Comparison of ENCODE assay signal across 19 cellular contexts in the genomic region with DNA sequence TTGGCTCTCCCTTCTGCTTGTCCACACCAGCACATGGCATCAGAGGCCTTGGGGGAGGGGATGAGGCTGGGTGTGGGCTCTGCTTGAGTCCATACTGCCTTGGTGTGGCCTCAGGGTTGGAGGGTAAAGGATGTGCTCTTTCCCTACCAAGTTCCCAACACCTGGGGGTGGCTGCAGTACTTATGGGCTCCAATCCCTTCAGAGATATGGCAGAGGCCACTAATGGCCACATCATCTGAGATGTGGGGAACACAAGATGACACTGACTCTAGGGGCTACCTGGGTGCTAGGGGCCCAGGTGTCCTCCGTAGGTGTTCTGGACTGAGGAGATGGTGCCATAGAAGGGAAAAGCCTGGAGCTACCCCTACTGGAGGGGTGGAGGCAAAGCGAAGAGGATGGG. TPM values are rescaled to one million over a fixed set of nuclear protein-coding genes. Genes with fewer than 3 reads are reported as not detected.
A peak's percentile ranks its signal among the peaks of the same experiment; 100 is the strongest.
DNase-seq lines count a peak whose midpoint lies in the region; ATAC-seq and TF ChIP-seq lines count a peak whose summit lies in the region.
"Had no signal": no experiment of that assay in that cellular context is flagged by ENCODE, and none has a peak within 500 bp of the region (broad histone marks: within the 10 kb centered on the region; RNA-seq: fewer than 3 reads in every experiment).

No MANE protein-coding gene starts in this region.

- peaks cover 61% of the 10 kb centered on the region for H3K36me3 ChIP-seq in IMR-90 (ENCODE audit: control insufficient read depth, insufficient read depth, low read length)

- H2BK5ac ChIP-seq in IMR-90 (ENCODE audit: low read depth, low read length, poor library complexity, severe bottlenecking), result no peak overlapping the region

- ATAC-seq in activated T-cell treated with anti-CD3 and anti-CD28 coated beads, Interleukin-2, amount 50 U/mL, for 72 hours (replicated peaks in 1 of 2), result no peak
- ATAC-seq in IMR-90 (ENCODE audit: low read depth) (no peak), GM18498 (IDR thresholded peaks at IDR 0.05; ENCODE audit: unreplicated experiment) (no peak)
- ATAC-seq in central memory CD8-positive, alpha-beta T cell (replicated peaks; ENCODE audit: extremely low read depth, poor library complexity, severe bottlenecking), result no peak
- ATAC-seq in stimulated activated effector memory CD8-positive, alpha-beta T cell treated with anti-CD3 and anti-CD28 coated beads, Interleukin-12 subunit alpha, Interleukin-12 subunit beta, amount 100 ng/mL, for 72 hours, result no peak

- no peak overlapping the region; the same call in 1 of the 2 replicates for H2BK120ac ChIP-seq in IMR-90 (ENCODE audit: low read depth, low read length)

- no peak overlapping the region for H4K8ac ChIP-seq in IMR-90 (ENCODE audit: low read depth in 2 of 2, low read length in 2 of 2)

- H4K91ac ChIP-seq in IMR-90 (ENCODE audit: insufficient read depth, low read depth, low read length), result peak overlapping the region; percentile 67; the same call in 1 of the 2 replicates

- peaks cover 35% of the 10 kb centered on the region for H3K4me1 ChIP-seq in IMR-90 (ENCODE audit: control insufficient read depth, insufficient read depth, low read length)

- H3K4ac ChIP-seq in IMR-90 (ENCODE audit: low read depth, low read length), result peak overlapping the region; percentile 76

- no peak overlapping the region for H3K9ac ChIP-seq in IMR-90 (ENCODE audit: low read depth, low read length)

- in situ Hi-C loops in IMR-90 (cut with MboI; ENCODE audit: low sequenced_read_pairs), result no loop called here

- POLR2A ChIA-PET in IMR-90 (lab: Charles Lee; ENCODE audit: unreplicated experiment), result no interaction called here

- no peak overlapping the region for H3K4me3 ChIP-seq in IMR-90 (ENCODE audit: insufficient read depth, low read depth, low read length)
- H3K4me3 ChIP-seq: heart left ventricle had no signal

- peak overlapping the region; percentile 13 to 33 for H3K4me3 Mint-ChIP-seq in activated T-cell treated with anti-CD3 and anti-CD28 coated beads, Interleukin-2, amount 50 U/mL, for 72 hours
- H3K4me3 Mint-ChIP-seq in central memory CD8-positive, alpha-beta T cell, result peak overlapping the region; percentile 51
- peak overlapping the region; percentile 80 for H3K4me3 Mint-ChIP-seq in stimulated activated effector memory CD8-positive, alpha-beta T cell treated with anti-CD3 and anti-CD28 coated beads, Interleukin-12 subunit alpha, Interleukin-12 subunit beta, amount 100 ng/mL, for 72 hours
- H3K4me3 Mint-ChIP-seq: memory B cell, nephron progenitor cell had no signal

- no peak overlapping the region for H2AFZ ChIP-seq in IMR-90 (replicated peaks; ENCODE audit: low read length, poor library complexity)

- H4K5ac ChIP-seq in IMR-90 (ENCODE audit: low read depth, low read length), result no peak overlapping the region; the same call in 1 of the 2 replicates

- H3K4me2 ChIP-seq in IMR-90 (ENCODE audit: low read depth, low read length), result no peak overlapping the region

- H2AK5ac ChIP-seq in IMR-90 (ENCODE audit: low read depth, low read length), result peak overlapping the region; percentile 87

- peaks cover 7% of the 10 kb centered on the region; the same call in 1 of the 2 replicates for H4K20me1 ChIP-seq in IMR-90 (ENCODE audit: insufficient read depth, low read length)

- peak overlapping the region; percentile 23 for H3K18ac ChIP-seq in IMR-90 (ENCODE audit: low read depth, low read length)

- H3K27me3 Mint-ChIP-seq in activated T-cell treated with anti-CD3 and anti-CD28 coated beads, Interleukin-2, amount 50 U/mL, for 72 hours (ENCODE audit: low read depth), result peaks cover 7% of the 10 kb centered on the region
- no peaks in the 10 kb centered on the region for H3K27me3 Mint-ChIP-seq in central memory CD8-positive, alpha-beta T cell
- H3K27me3 Mint-ChIP-seq: memory B cell had no signal

- no peak overlapping the region; the same call in 1 of the 2 replicates for H3K14ac ChIP-seq in IMR-90 (replicated peaks; ENCODE audit: low read depth, low read length)

- H3K4me1 Mint-ChIP-seq in activated T-cell treated with anti-CD3 and anti-CD28 coated beads, Interleukin-2, amount 50 U/mL, for 72 hours (ENCODE audit: low read depth), result peaks cover 79% of the 10 kb centered on the region
- peaks cover 77% of the 10 kb centered on the region for H3K4me1 Mint-ChIP-seq in central memory CD8-positive, alpha-beta T cell
- H3K4me1 Mint-ChIP-seq in stimulated activated effector memory CD8-positive, alpha-beta T cell treated with anti-CD3 and anti-CD28 coated beads, Interleukin-12 subunit alpha, Interleukin-12 subunit beta, amount 100 ng/mL, for 72 hours, result peaks cover 100% of the 10 kb centered on the region
- H3K4me1 Mint-ChIP-seq: memory B cell, nephron progenitor cell had no signal

- intact Hi-C loops in IMR-90 (cut with micrococcal nuclease), result no loop called here

- WGBS in IMR-90 (ENCODE audit: extremely low coverage in 2 of 2, insufficient read length in 1 of 2), 2 experiments, result no CpG with 5 or more reads among the region's 2 CpGs

- H3K27ac Mint-ChIP-seq in activated T-cell treated with anti-CD3 and anti-CD28 coated beads, Interleukin-2, amount 50 U/mL, for 72 hours, result peak overlapping the region; percentile 89
- H3K27ac Mint-ChIP-seq in central memory CD8-positive, alpha-beta T cell (ENCODE audit: low read depth), result peak overlapping the region; percentile 82
- peak overlapping the region; percentile 93 for H3K27ac Mint-ChIP-seq in stimulated activated effector memory CD8-positive, alpha-beta T cell treated with anti-CD3 and anti-CD28 coated beads, Interleukin-12 subunit alpha, Interleukin-12 subunit beta, amount 100 ng/mL, for 72 hours
- H3K27ac Mint-ChIP-seq: memory B cell, nephron progenitor cell had no signal

- H3K79me1 ChIP-seq in IMR-90 (ENCODE audit: low read depth in 1 of 2, low read length in 2 of 2), result peaks cover 0 to 4% of the 10 kb centered on the region in 2 experiments; a peak in 1 of 4 replicates

- no peak for TF ChIP-seq RAD21 in IMR-90 (IDR thresholded peaks at IDR 0.05; ENCODE audit: low read length)

- H2AK9ac ChIP-seq in IMR-90 (replicated peaks; ENCODE audit: low read depth, low read length, poor library complexity), result no peak overlapping the region

- H3K27me3 ChIP-seq in IMR-90 (ENCODE audit: control insufficient read depth, insufficient read depth, low read length), result no peaks in the 10 kb centered on the region
- H3K27me3 ChIP-seq: heart left ventricle had no signal

- H3K9me3 Mint-ChIP-seq in activated T-cell treated with anti-CD3 and anti-CD28 coated beads, Interleukin-2, amount 50 U/mL, for 72 hours, result no peaks in the 10 kb centered on the region
- no peaks in the 10 kb centered on the region for H3K9me3 Mint-ChIP-seq in central memory CD8-positive, alpha-beta T cell
- no peaks in the 10 kb centered on the region for H3K9me3 Mint-ChIP-seq in stimulated activated effector memory CD8-positive, alpha-beta T cell treated with anti-CD3 and anti-CD28 coated beads, Interleukin-12 subunit alpha, Interleukin-12 subunit beta, amount 100 ng/mL, for 72 hours
- H3K9me3 Mint-ChIP-seq: memory B cell, nephron progenitor cell had no signal

- H2BK20ac ChIP-seq in IMR-90 (ENCODE audit: low read depth, low read length), result no peak overlapping the region

- CTCF ChIA-PET in IMR-90 (lab: Yijun Ruan, JAX), result no interaction called here

- no peak overlapping the region for H3K56ac ChIP-seq in IMR-90 (ENCODE audit: extremely low read depth, insufficient read depth, low read length)

- H3K9me3 ChIP-seq in IMR-90 (ENCODE audit: control insufficient read depth, insufficient read depth, low read length), result no peaks in the 10 kb centered on the region
- H3K9me3 ChIP-seq: heart left ventricle had no signal

- TF ChIP-seq CTCF in IMR-90 (conservative IDR thresholded peaks at IDR 0.05; ENCODE audit: low read depth, low read length), result no peak

- no TSS peak for BruUV-seq in IMR-90 (replicated peaks; lab: Mats Ljungman, UMichigan)

- H3K27ac ChIP-seq in IMR-90 (ENCODE audit: insufficient read depth, low read length), result no peak overlapping the region; the same call in 1 of the 2 replicates

- no peak for TF ChIP-seq POLR2A in IMR-90 (IDR thresholded peaks at IDR 0.05; ENCODE audit: low read depth, low read length)

- peaks cover 54 to 59% of the 10 kb centered on the region in 2 donors for H3K36me3 Mint-ChIP-seq in activated T-cell treated with anti-CD3 and anti-CD28 coated beads, Interleukin-2, amount 50 U/mL, for 72 hours (ENCODE audit: insufficient read depth in 2 of 2)
- peaks cover 44% of the 10 kb centered on the region for H3K36me3 Mint-ChIP-seq in central memory CD8-positive, alpha-beta T cell (ENCODE audit: insufficient read depth)
- H3K36me3 Mint-ChIP-seq in stimulated activated effector memory CD8-positive, alpha-beta T cell treated with anti-CD3 and anti-CD28 coated beads, Interleukin-12 subunit alpha, Interleukin-12 subunit beta, amount 100 ng/mL, for 72 hours, result peaks cover 100% of the 10 kb centered on the region

- no peak overlapping the region for H2BK15ac ChIP-seq in IMR-90 (ENCODE audit: low read depth, low read length)

- no peak for DNase-seq in activated T-cell treated with anti-CD3 and anti-CD28 coated beads, Interleukin-2, amount 50 U/mL, for 72 hours
- DNase-seq in activated T-cell treated with anti-CD3 and anti-CD28 coated beads, Interleukin-2, amount 50 U/mL, for 1 hour, result no peak
- DNase-seq in IMR-90 (no peak), AG08396 (ENCODE audit: low spot score) (no peak), Ammon's horn (ENCODE audit: low spot score) (no peak)
- DNase-seq in central memory CD8-positive, alpha-beta T cell (ENCODE audit: low spot score in 2 of 2), result no peak
- DNase-seq in stimulated activated effector memory CD8-positive, alpha-beta T cell treated with anti-CD3 and anti-CD28 coated beads, Interleukin-12 subunit alpha, Interleukin-12 subunit beta, amount 100 ng/mL, for 72 hours (ENCODE audit: low spot score in 2 of 2), result no peak
- DNase-seq: ACHN; activated CD4-positive, CD25-positive, alpha-beta regulatory T cell; amniotic stem cell; H7; islet precursor cell; NCI-H1417; nephron progenitor cell; OCI-M1; SHP77 treated with DMSO at 0.1 percent for 48 hours had no signal

- H3K23ac ChIP-seq in IMR-90 (ENCODE audit: low read depth, low read length), result no peak overlapping the region

- H3K9me1 ChIP-seq in IMR-90 (ENCODE audit: insufficient read depth, low read length), result peaks cover 34% of the 10 kb centered on the region

- dilution Hi-C loops in IMR-90 (cut with HindIII; ENCODE audit: low sequenced_read_pairs, unreplicated experiment), result no loop called here

RNA-seq across cellular contexts. Expression of gene CXCR6, which starts 6.9 kb away (rescaled TPM):
- total RNA-seq in activated T-cell treated with anti-CD3 and anti-CD28 coated beads, Interleukin-2, amount 50 U/mL, for 72 hours, result 10 to 100 TPM in 1 of 2 donors, 1 to 10 TPM in 1; 2.0 to 13.1 TPM
- total RNA-seq in IMR-90 (2012; rRNA removed), result under 0.01 TPM in 1 of 2 replicates, not detected in the other
- not detected in 2 replicates for polyA plus RNA-seq in IMR-90 (2012; rRNA removed)
- not detected in 2 replicates for polyA plus RNA-seq in IMR-90 (2012; cell fraction: cytosol; rRNA removed)
- polyA plus RNA-seq in IMR-90 (2012; cell fraction: nucleus; rRNA removed; ENCODE audit: low replicate concordance), result not detected in 2 replicates
- total RNA-seq: H7 had no signal

RNA-seq across cellular contexts. Expression of gene FYCO1, which starts 45.5 kb away (rescaled TPM):
- total RNA-seq in activated T-cell treated with anti-CD3 and anti-CD28 coated beads, Interleukin-2, amount 50 U/mL, for 72 hours, result 10 to 100 TPM; 17.6 to 25.1 TPM
- 16.1 and 20.1 TPM in 2 replicates for total RNA-seq in IMR-90 (2012; rRNA removed)
- polyA plus RNA-seq in IMR-90 (2012; rRNA removed), result 12.0 and 13.7 TPM in 2 replicates
- 6.7 and 10.1 TPM in 2 replicates for polyA plus RNA-seq in IMR-90 (2012; cell fraction: cytosol; rRNA removed)
- polyA plus RNA-seq in IMR-90 (2012; cell fraction: nucleus; rRNA removed; ENCODE audit: low replicate concordance), result 6.8 and 8.8 TPM in 2 replicates

Comparison
In these comparisons a context has a peak if more than half of its experiments do, and no peak if none do; other contexts are left out.
1. H3K4me3 Mint-ChIP-seq: peak in every context shown above with its lines; median percentile 80 in stimulated activated effector memory CD8-positive, alpha-beta T cell treated with anti-CD3 and anti-CD28 coated beads, Interleukin-12 subunit alpha, Interleukin-12 subunit beta, amount 100 ng/mL, for 72 hours; 51 in central memory CD8-positive, alpha-beta T cell; 23 in activated T-cell treated with anti-CD3 and anti-CD28 coated beads, Interleukin-2, amount 50 U/mL, for 72 hours.